8 cellular contexts compared by ENCODE assay signal in genomic region chr18:9771261-9771976, GRCh38.
DNase-seq lines count a peak whose midpoint lies in the region; ATAC-seq and TF ChIP-seq lines count a peak whose summit lies in the region.

No MANE protein-coding gene starts in this region.

- no peaks in the 10 kb centered on the region for H3K9me3 ChIP-seq in PC-9 (ENCODE audit: insufficient read depth, low read depth)
- H3K9me3 ChIP-seq in gastroesophageal sphincter: no peaks in the 10 kb centered on the region
- no peaks in the 10 kb centered on the region for H3K9me3 ChIP-seq in neutrophil

- no peaks in the 10 kb centered on the region for H3K36me3 Mint-ChIP-seq in activated T-helper 2 cell treated with anti-CD3 and anti-CD28 coated beads, Interferon-gamma antibody, Interleukin-2, Interleukin-4, amounts not matched to agents 10 μg/mL and 5 μg/mL and 100 μg/mL, durations not matched to agents 14 hours and 24 hours and 36 hours (ENCODE audit: low read depth)

- H3K4me3 ChIP-seq in PC-9 (no peak overlapping the region), gastroesophageal sphincter (no peak overlapping the region), neutrophil (ENCODE audit: low read depth in 1 of 2, low read length in 1 of 2) (peak overlapping the region; percentile 51 to 54)

- no peaks in the 10 kb centered on the region for H4K20me1 ChIP-seq in PC-9 (ENCODE audit: insufficient read depth)

- peaks cover 6% of the 10 kb centered on the region; the same call in 1 of the 2 replicates for H3F3A ChIP-seq in PC-9 (ENCODE audit: insufficient read depth, low read depth)

- peaks cover 12% of the 10 kb centered on the region for H3K4me1 ChIP-seq in PC-9 (replicated peaks; ENCODE audit: insufficient read depth)
- H3K4me1 ChIP-seq in gastroesophageal sphincter: peaks cover 0 to 32% (median 0%) of the 10 kb centered on the region in 3 donors
- H3K4me1 ChIP-seq in neutrophil (ENCODE audit: control insufficient read depth in 1 of 2, insufficient read depth in 1 of 2, low read depth in 1 of 2, low read length in 1 of 2): peaks cover 69 to 75% of the 10 kb centered on the region in 2 experiments

- POLR2A ChIA-PET in GM10248 (lab: Yijun Ruan, JAX) (no interaction called here), PC-9 (lab: Charles Lee; ENCODE audit: unreplicated experiment) (no interaction called here)

- no peak overlapping the region for H2AFZ ChIP-seq in PC-9

- peaks cover 2% of the 10 kb centered on the region for H3K4me1 Mint-ChIP-seq in activated T-helper 2 cell treated with anti-CD3 and anti-CD28 coated beads, Interferon-gamma antibody, Interleukin-2, Interleukin-4, amounts not matched to agents 10 μg/mL and 5 μg/mL and 100 μg/mL, durations not matched to agents 14 hours and 24 hours and 36 hours (ENCODE audit: low read depth)

- H3K36me3 ChIP-seq in PC-9 (ENCODE audit: low read depth) (0 out of 2 replicates have a peak, but pooled peaks cover 4% of the 10 kb centered on the region), gastroesophageal sphincter (peaks cover 0 to 2% of the 10 kb centered on the region in 2 donors), neutrophil (peaks cover 6% of the 10 kb centered on the region)

- H3K27me3 Mint-ChIP-seq in activated T-helper 2 cell treated with anti-CD3 and anti-CD28 coated beads, Interferon-gamma antibody, Interleukin-2, Interleukin-4, amounts not matched to agents 10 μg/mL and 5 μg/mL and 100 μg/mL, durations not matched to agents 14 hours and 24 hours and 36 hours (ENCODE audit: low read depth): peaks cover 38% of the 10 kb centered on the region

- peak; percentile 76 for ATAC-seq in HG02678 (IDR thresholded peaks at IDR 0.05; ENCODE audit: unreplicated experiment)
- ATAC-seq in gastroesophageal sphincter: peak; percentile 90

- H3K4me2 ChIP-seq in PC-9: no peak overlapping the region

- no TSS peak for BruUV-seq in PC-9 (replicated peaks; lab: Mats Ljungman, UMichigan)

- TF ChIP-seq POLR2A in gastroesophageal sphincter (IDR thresholded peaks at IDR 0.05): no peak

- H3K27ac ChIP-seq in PC-9 (no peak overlapping the region), gastroesophageal sphincter (peak overlapping the region in 2 of 4 donors; percentile 4 to 57), neutrophil (peak overlapping the region; percentile 89)

- TF ChIP-seq CTCF in GM10248 (IDR thresholded peaks at IDR 0.05; ENCODE audit: control extremely low read depth, extremely low read depth, low read depth, missing control alignments): peak; percentile 93
- peak; percentile 69 for TF ChIP-seq CTCF in PC-9 (conservative IDR thresholded peaks at IDR 0.05)
- TF ChIP-seq CTCF in gastroesophageal sphincter (IDR thresholded peaks at IDR 0.05): peak; percentile 88 to 97 (median 94)
- TF ChIP-seq CTCF in neutrophil (IDR thresholded peaks at IDR 0.05): peak; percentile 92

- WGBS in gastroesophageal sphincter (ENCODE audit: low coverage in 1 of 2), 2 donors: 26 to 39% methylated on average over 9 to 11 of the region's 18 CpGs

- intact Hi-C loops in PC-9 (cut with micrococcal nuclease; ENCODE audit: unreplicated experiment): loop anchor here (1.0 to 5.0 kb wide), 3 partner anchors 87 to 196 kb away; partner anchors contain the start of gene PPP4R1
- intact Hi-C loops in activated T-helper 2 cell treated with anti-CD3 and anti-CD28 coated beads, Interferon-gamma antibody, Interleukin-2, Interleukin-4, amounts not matched to agents 10 μg/mL and 5 μg/mL and 100 μg/mL, durations not matched to agents 14 hours and 24 hours and 36 hours (cut with micrococcal nuclease): no loop called here

- H3K27me3 ChIP-seq in PC-9 (ENCODE audit: insufficient read depth, low read depth) (no peaks in the 10 kb centered on the region), gastroesophageal sphincter (no peaks in the 10 kb centered on the region), neutrophil (no peaks in the 10 kb centered on the region)

- no peak overlapping the region for H3K27ac Mint-ChIP-seq in activated T-helper 2 cell treated with anti-CD3 and anti-CD28 coated beads, Interferon-gamma antibody, Interleukin-2, Interleukin-4, amounts not matched to agents 10 μg/mL and 5 μg/mL and 100 μg/mL, durations not matched to agents 14 hours and 24 hours and 36 hours

- H3K9me2 ChIP-seq in PC-9 (ENCODE audit: insufficient read depth): no peaks in the 10 kb centered on the region

- no peak for TF ChIP-seq EP300 in gastroesophageal sphincter (IDR thresholded peaks at IDR 0.05)

- DNase-seq in GM10248 (ENCODE audit: extremely low spot score) (peak; percentile 71), PC-9 (peak in 1 of 2 experiments; percentile 81), superior temporal gyrus (ENCODE audit: extremely low spot score) (peak; percentile 87), NCI-H2107 (lab: John Stamatoyannopoulos, UW) (no peak)
- DNase-seq in activated T-helper 2 cell treated with anti-CD3 and anti-CD28 coated beads, Interferon-gamma antibody, Interleukin-2, Interleukin-4, amounts not matched to agents 10 μg/mL and 5 μg/mL and 100 μg/mL, durations not matched to agents 14 hours and 24 hours and 36 hours (ENCODE audit: low spot score): peak; percentile 40

- CTCF ChIA-PET in GM10248 (lab: Yijun Ruan, JAX) (interaction anchor here (0.6 to 1.8 kb wide), 13 partner anchors 8 to 196 kb away, joined by 3 to 8 read pairs (median 4); no protein-coding TSS in a partner anchor), PC-9 (lab: Charles Lee) (interaction anchor here (0.6 to 1.1 kb wide), 2 partner anchors 40 to 935 kb away, joined by 5 to 22 read pairs; no protein-coding TSS in a partner anchor)

- H3K9me3 Mint-ChIP-seq in activated T-helper 2 cell treated with anti-CD3 and anti-CD28 coated beads, Interferon-gamma antibody, Interleukin-2, Interleukin-4, amounts not matched to agents 10 μg/mL and 5 μg/mL and 100 μg/mL, durations not matched to agents 14 hours and 24 hours and 36 hours: no peaks in the 10 kb centered on the region

- H3K4me3 Mint-ChIP-seq in activated T-helper 2 cell treated with anti-CD3 and anti-CD28 coated beads, Interferon-gamma antibody, Interleukin-2, Interleukin-4, amounts not matched to agents 10 μg/mL and 5 μg/mL and 100 μg/mL, durations not matched to agents 14 hours and 24 hours and 36 hours (ENCODE audit: low read depth): no peak overlapping the region

- peaks cover 37% of the 10 kb centered on the region for H3K79me2 ChIP-seq in PC-9 (ENCODE audit: low read depth)

Comparison
In these comparisons a context has a peak if more than half of its experiments do, and no peak if none do; other contexts are left out.
1. H3K4me3 ChIP-seq: peak in neutrophil (2 of 2); none in PC-9 (single experiment) and gastroesophageal sphincter (0 of 2).
2. Peak in every context shown above with its lines, with median percentiles within 50 percentile points of each other: CTCF ChIP-seq.